8 cellular contexts compared by ENCODE assay signal in the genomic region with DNA sequence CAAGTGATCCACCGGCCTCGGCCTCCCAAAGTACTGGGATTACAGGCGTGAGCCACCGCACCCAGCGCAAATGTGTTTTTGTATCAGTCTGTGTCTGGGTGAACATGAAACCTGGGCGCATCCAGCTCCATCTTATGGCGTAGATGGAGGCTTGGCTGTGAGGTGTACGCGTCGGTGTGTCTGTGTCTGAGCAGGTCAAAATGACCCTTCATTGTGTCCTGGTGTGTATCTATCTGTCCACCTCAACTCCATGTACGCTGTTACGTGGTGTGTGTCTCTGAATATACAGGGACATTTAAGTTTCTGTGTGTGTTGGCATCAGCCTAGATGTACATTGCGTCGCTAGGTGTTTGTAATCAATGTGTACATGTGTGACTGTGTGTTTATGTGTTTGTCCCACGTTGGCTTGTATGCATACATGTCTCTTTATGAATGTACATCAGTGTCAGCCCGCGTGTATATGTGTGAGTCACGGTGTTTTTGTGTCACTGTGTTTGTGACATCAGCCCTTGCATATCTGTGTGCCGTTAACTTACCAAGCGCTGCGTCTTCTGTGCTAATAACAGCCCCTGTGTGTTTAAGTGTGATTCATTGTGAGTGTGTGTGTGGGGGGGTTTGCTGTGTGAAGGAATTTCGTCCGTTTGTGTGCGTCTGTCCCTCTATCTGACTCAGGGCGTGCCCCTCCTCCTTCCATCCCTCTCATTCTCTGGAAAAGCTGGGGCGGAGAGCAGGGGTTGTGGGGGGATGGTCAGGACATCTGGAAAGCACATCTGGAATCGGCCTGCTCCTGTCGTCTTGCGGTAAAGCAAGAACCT. TPM values are rescaled to one million over a fixed set of nuclear protein-coding genes. Genes with fewer than 3 reads are reported as not detected.
DNase-seq lines count a peak whose midpoint lies in the region; ATAC-seq and TF ChIP-seq lines count a peak whose summit lies in the region.

No MANE protein-coding gene starts in this region.

- no peaks in the 10 kb centered on the region for H3K27me3 ChIP-seq in H7 (ENCODE audit: control insufficient read depth, insufficient read depth, low read length)

- TF ChIP-seq CTCF in activated B cell treated with CpG ODN at 0.5 μM for 24 hours (IDR thresholded peaks at IDR 0.05) (no peak), GM10266 (IDR thresholded peaks at IDR 0.05; ENCODE audit: control insufficient read depth, insufficient read depth, low read depth, missing control alignments) (no peak)

- peaks cover 3% of the 10 kb centered on the region for H3K36me3 ChIP-seq in H7 (replicated peaks; ENCODE audit: control insufficient read depth, insufficient read depth, low read length)

- H3K4me3 ChIP-seq in H7 (ENCODE audit: insufficient read depth, low read depth, low read length), result peak overlapping the region; percentile 45

- H3K4me3 Mint-ChIP-seq in activated B cell treated with CpG ODN at 0.5 μM for 24 hours, result peak overlapping the region; percentile 58

- H3K27me3 Mint-ChIP-seq in activated B cell treated with CpG ODN at 0.5 μM for 24 hours, result peaks cover 39% of the 10 kb centered on the region

- intact Hi-C loops in activated B cell treated with CpG ODN at 0.5 μM for 24 hours (cut with micrococcal nuclease), result no loop called here

- no peaks in the 10 kb centered on the region for H3K36me3 Mint-ChIP-seq in activated B cell treated with CpG ODN at 0.5 μM for 24 hours (ENCODE audit: low read depth)

- H3K4me1 Mint-ChIP-seq in activated B cell treated with CpG ODN at 0.5 μM for 24 hours, result peaks cover 12% of the 10 kb centered on the region

- no peak overlapping the region for H3K27ac Mint-ChIP-seq in activated B cell treated with CpG ODN at 0.5 μM for 24 hours

- DNase-seq in H7, result peak; percentile 86
- no peak for DNase-seq in activated B cell treated with CpG ODN at 0.5 μM for 24 hours
- peak; percentile 15 to 95 for DNase-seq in dermis microvascular lymphatic vessel endothelial cell (ENCODE audit: low read depth in 2 of 2)
- peak; percentile 64 to 98 for DNase-seq in lung microvascular endothelial cell (ENCODE audit: low read depth in 2 of 2)
- DNase-seq in stimulated activated CD8-positive, alpha-beta memory T cell treated with anti-CD3 and anti-CD28 coated beads, Interleukin-15, amount 100 ng/mL, for 48 hours (ENCODE audit: low read depth in 2 of 2), result peak; percentile 13 to 54
- DNase-seq in NCI-H1417 (lab: John Stamatoyannopoulos, UW), result no peak
- DNase-seq in GM10266 (ENCODE audit: extremely low spot score), result no peak

- CTCF ChIA-PET in activated B cell treated with CpG ODN at 0.5 μM for 24 hours (lab: Charles Lee), result no interaction called here

- no peaks in the 10 kb centered on the region for H3K9me3 Mint-ChIP-seq in activated B cell treated with CpG ODN at 0.5 μM for 24 hours

- POLR2A ChIA-PET in activated B cell treated with CpG ODN at 0.5 μM for 24 hours (lab: Charles Lee), result no interaction called here

- ATAC-seq in activated B cell treated with CpG ODN at 0.5 μM for 24 hours (ENCODE audit: low read depth) (no peak), HG03520 (IDR thresholded peaks at IDR 0.05; ENCODE audit: unreplicated experiment) (no peak)

RNA-seq across cellular contexts. Expression of gene AXL, which starts 6.4 kb away (rescaled TPM):
- total RNA-seq in H7 (2014; rRNA removed; shearing (Covaris generic)), result 23.3 and 26.8 TPM in 2 replicates
- total RNA-seq in activated B cell treated with CpG ODN at 0.5 μM for 24 hours (not detected in 2 replicates), dermis microvascular lymphatic vessel endothelial cell (5.8 and 24.9 TPM in 2 replicates), lung microvascular endothelial cell (2.6 and 27.0 TPM in 2 replicates)

RNA-seq across cellular contexts. Expression of gene CYP2S1, which starts 32.4 kb away (rescaled TPM):
- total RNA-seq in H7 (2014; rRNA removed; shearing (Covaris generic)), result 60.4 and 108 TPM in 2 replicates
- total RNA-seq in activated B cell treated with CpG ODN at 0.5 μM for 24 hours (not detected in 2 replicates), dermis microvascular lymphatic vessel endothelial cell (0.38 and 0.39 TPM in 2 replicates), lung microvascular endothelial cell (0.65 TPM in 1 of 2 replicates, not detected in the other)

RNA-seq across cellular contexts. Expression of gene HNRNPUL1, which starts 38.7 kb away (rescaled TPM):
- total RNA-seq in H7 (2014; rRNA removed; shearing (Covaris generic)), result 178 and 194 TPM in 2 replicates
- total RNA-seq in activated B cell treated with CpG ODN at 0.5 μM for 24 hours (235 and 244 TPM in 2 replicates), dermis microvascular lymphatic vessel endothelial cell (49.6 and 64.0 TPM in 2 replicates), lung microvascular endothelial cell (42.1 and 53.0 TPM in 2 replicates)

Comparison
In these comparisons a context has a peak if more than half of its experiments do, and no peak if none do; other contexts are left out.
1. DNase-seq: peak in H7 (single experiment), dermis microvascular lymphatic vessel endothelial cell (2 of 2), lung microvascular endothelial cell (2 of 2) and stimulated activated CD8-positive, alpha-beta memory T cell treated with anti-CD3 and anti-CD28 coated beads, Interleukin-15, amount 100 ng/mL, for 48 hours (2 of 2); none in activated B cell treated with CpG ODN at 0.5 μM for 24 hours (single experiment), NCI-H1417 (0 of 3) and GM10266 (single experiment).
2. RNA of gene CYP2S1, which starts 32.4 kb away (total RNA-seq): 60.4 to 108 TPM in H7; 0.38 to 0.39 TPM in dermis microvascular lymphatic vessel endothelial cell, not detected in activated B cell treated with CpG ODN at 0.5 μM for 24 hours and 0.65 TPM in lung microvascular endothelial cell; every median in the first group is over 10 times any median in the second.